ENCODE assay signal across 13 cellular contexts in genomic region chr18:13379930-13380665, GRCh38.
DNase-seq lines count a peak whose midpoint lies in the region; ATAC-seq, FAIRE-seq and TF ChIP-seq lines count a peak whose summit lies in the region.
"Had no signal": no experiment of that assay in that cellular context is flagged by ENCODE, and none has a peak within 500 bp of the region (broad histone marks: within the 10 kb centered on the region; RNA-seq: fewer than 3 reads in every experiment).

No MANE protein-coding gene starts in this region.

- H3K4me3 ChIP-seq in Peyer's patch (no peak overlapping the region), endothelial cell of umbilical vein (replicated peaks in 1 of 3; ENCODE audit: insufficient read depth in 1 of 3, low read depth in 1 of 3, low read length in 3 of 3) (no peak overlapping the region), neural progenitor cell (no peak overlapping the region)
- H3K4me3 ChIP-seq: PC-9 had no signal

- H3K9ac ChIP-seq in endothelial cell of umbilical vein (replicated peaks; ENCODE audit: extremely low read depth, insufficient read depth, low read length) (peak overlapping the region; percentile 26), neural progenitor cell (no peak overlapping the region)

- no peak overlapping the region for H2AFZ ChIP-seq in endothelial cell of umbilical vein (ENCODE audit: low read depth, low read length)
- no peak overlapping the region for H2AFZ ChIP-seq in neural progenitor cell (replicated peaks)
- H2AFZ ChIP-seq: PC-9 had no signal

- no peaks in the 10 kb centered on the region for H4K20me1 ChIP-seq in endothelial cell of umbilical vein (replicated peaks; ENCODE audit: control insufficient read depth, extremely low read depth, insufficient read depth, low read length)
- no peaks in the 10 kb centered on the region for H4K20me1 ChIP-seq in neural progenitor cell (ENCODE audit: low read depth)

- POLR2A ChIA-PET in endothelial cell of umbilical vein (lab: Charles Lee), result no interaction called here

- intact Hi-C loops in endothelial cell of umbilical vein (cut with micrococcal nuclease), result loop anchor here (2.0 to 5.0 kb wide), 3 partner anchors 152 to 421 kb away; no protein-coding TSS in a partner anchor

- dilution Hi-C loops in endothelial cell of umbilical vein (cut with MboI; ENCODE audit: extremely low pct_ligation_motif_present, low sequenced_read_pairs), result no loop called here

- H3K36me3 ChIP-seq in Peyer's patch, result no peaks in the 10 kb centered on the region
- no peaks in the 10 kb centered on the region for H3K36me3 ChIP-seq in endothelial cell of umbilical vein (ENCODE audit: control insufficient read depth in 2 of 2, extremely low read depth in 1 of 2, insufficient read depth in 2 of 2, low read length in 2 of 2)
- no peaks in the 10 kb centered on the region for H3K36me3 ChIP-seq in neural progenitor cell

- peak overlapping the region in 2 of 4 donors; percentile 1 to 12 for H3K27ac ChIP-seq in Peyer's patch
- peak overlapping the region; percentile 67 for H3K27ac ChIP-seq in endothelial cell of umbilical vein (ENCODE audit: insufficient read depth, low read depth, low read length)
- no peak overlapping the region for H3K27ac ChIP-seq in neural progenitor cell
- H3K27ac ChIP-seq: PC-9 had no signal

- H3K9me3 ChIP-seq in Peyer's patch (no peaks in the 10 kb centered on the region), endothelial cell of umbilical vein (replicated peaks; ENCODE audit: control insufficient read depth, insufficient read depth, low read length) (no peaks in the 10 kb centered on the region), neural progenitor cell (ENCODE audit: low read depth) (no peaks in the 10 kb centered on the region)

- no peaks in the 10 kb centered on the region for H3K9me1 ChIP-seq in endothelial cell of umbilical vein (replicated peaks; ENCODE audit: control insufficient read depth, extremely low read depth, insufficient read depth, low read length)

- H3K27me3 Mint-ChIP-seq in neural progenitor cell (ENCODE audit: insufficient read depth, low read depth), result peaks cover 15% of the 10 kb centered on the region

- H3K9me3 Mint-ChIP-seq in neural progenitor cell, result no peaks in the 10 kb centered on the region

- no peak for TF ChIP-seq CTCF in Peyer's patch (IDR thresholded peaks at IDR 0.05)
- no peak for TF ChIP-seq CTCF in endothelial cell of umbilical vein (IDR thresholded peaks at IDR 0.05; ENCODE audit: extremely low read depth in 1 of 2, insufficient read depth in 1 of 2, low read depth in 1 of 2, low read length in 2 of 2)
- TF ChIP-seq CTCF in neural progenitor cell (IDR thresholded peaks at IDR 0.05), result no peak

- no TSS peak for BruUV-seq in endothelial cell of umbilical vein (replicated peaks; lab: Mats Ljungman, UMichigan)

- peak; percentile 57 for FAIRE-seq in endothelial cell of umbilical vein (lab: Jason Lieb, UNC)
- FAIRE-seq: TTC549 had no signal

- TF ChIP-seq POLR2A in Peyer's patch (IDR thresholded peaks at IDR 0.05) (no peak), endothelial cell of umbilical vein (IDR thresholded peaks at IDR 0.05; ENCODE audit: low read depth, low read length) (no peak)

- H3K36me3 Mint-ChIP-seq in neural progenitor cell, result no peaks in the 10 kb centered on the region

- H3K4me2 ChIP-seq in endothelial cell of umbilical vein (ENCODE audit: insufficient read depth, low read length) (peak overlapping the region; percentile 64), neural progenitor cell (no peak overlapping the region)
- H3K4me2 ChIP-seq: PC-9 had no signal

- no peaks in the 10 kb centered on the region for H3K79me2 ChIP-seq in endothelial cell of umbilical vein (ENCODE audit: control insufficient read depth, insufficient read depth, low read length)
- no peaks in the 10 kb centered on the region for H3K79me2 ChIP-seq in neural progenitor cell (ENCODE audit: low read depth)

- CTCF ChIA-PET in endothelial cell of umbilical vein (lab: Charles Lee), result interaction anchor here (0.6 to 1.7 kb wide), 3 partner anchors 9 to 262 kb away, joined by 3 to 5 read pairs (median 4); no protein-coding TSS in a partner anchor

- H3K4me1 Mint-ChIP-seq in neural progenitor cell, result peaks cover 75% of the 10 kb centered on the region

- no peak overlapping the region for H3K4me3 Mint-ChIP-seq in neural progenitor cell

- ATAC-seq in GM19324 (IDR thresholded peaks at IDR 0.05; ENCODE audit: low FRiP score, unreplicated experiment), result no peak
- ATAC-seq in GM21423 (IDR thresholded peaks at IDR 0.05; ENCODE audit: unreplicated experiment), result no peak

- no peaks in the 10 kb centered on the region for H3K27me3 ChIP-seq in Peyer's patch
- no peaks in the 10 kb centered on the region for H3K27me3 ChIP-seq in endothelial cell of umbilical vein (ENCODE audit: control insufficient read depth in 2 of 2, insufficient read depth in 2 of 2, low read length in 2 of 2)
- no peaks in the 10 kb centered on the region for H3K27me3 ChIP-seq in neural progenitor cell

- H3K27ac Mint-ChIP-seq in neural progenitor cell, result peak overlapping the region; percentile 67

- DNase-seq in NCI-H1417 (lab: John Stamatoyannopoulos, UW), result peak; percentile 47 to 73 (median 49)
- DNase-seq in NCI-H1417 treated with DMSO at 0.1 percent for 48 hours (lab: John Stamatoyannopoulos, UW), result no peak
- DNase-seq in Peyer's patch, result peak in 2 of 3 donors; percentile 11 to 44
- DNase-seq in endothelial cell of umbilical vein (ENCODE audit: low read depth, low spot score), result peak; percentile 64
- DNase-seq in neural progenitor cell (ENCODE audit: low spot score), result no peak
- DNase-seq in NCI-H510A (lab: John Stamatoyannopoulos, UW), result no peak
- DNase-seq: activated naive CD4-positive, alpha-beta T cell; DMS53; NCI-H1048; PC-9 had no signal

- H3F3A ChIP-seq in neural progenitor cell (ENCODE audit: low read depth), result no peaks in the 10 kb centered on the region

- H3K4me1 ChIP-seq in Peyer's patch (peaks cover 0 to 43% (median 2%) of the 10 kb centered on the region in 4 donors), endothelial cell of umbilical vein (ENCODE audit: control insufficient read depth, extremely low read depth, insufficient read depth, low read length) (peaks cover 39% of the 10 kb centered on the region), neural progenitor cell (no peaks in the 10 kb centered on the region)

TF ChIP-seq in endothelial cell of umbilical vein, 7 proteins besides CTCF, POLR2A, EP300 and RAD21:
- TF ChIP-seq POLR2AphosphoS5 (IDR thresholded peaks at IDR 0.05; ENCODE audit: insufficient read depth, low read depth, low read length) (no peak), EZH2 (IDR thresholded peaks at IDR 0.05; ENCODE audit: borderline replicate concordance, low read depth, low read length, severe bottlenecking) (no peak), FOS (IDR thresholded peaks at IDR 0.05; ENCODE audit: borderline replicate concordance, insufficient read depth, low read length) (peak; percentile 47), GATA2 (IDR thresholded peaks at IDR 0.05; ENCODE audit: insufficient read depth, insufficient read length, low read depth, low read length) (peak; percentile 94)

Comparison
In these comparisons a context has a peak if more than half of its experiments do, and no peak if none do; other contexts are left out.
1. DNase-seq: peak in NCI-H1417 (3 of 3), Peyer's patch (2 of 3) and endothelial cell of umbilical vein (single experiment); none in NCI-H1417 treated with DMSO at 0.1 percent for 48 hours (single experiment), neural progenitor cell (single experiment) and NCI-H510A (single experiment).